Comparison of ENCODE assay signal across 8 cellular contexts in genomic region chr7:97026705-97027426, GRCh38. TPM values are rescaled to one million over a fixed set of nuclear protein-coding genes. Genes with fewer than 3 reads are reported as not detected.
DNase-seq lines count a peak whose midpoint lies in the region; ATAC-seq, FAIRE-seq and TF ChIP-seq lines count a peak whose summit lies in the region.

No MANE protein-coding gene starts in this region.

- H3K9me3 ChIP-seq in BLaER1 (peaks cover 40% of the 10 kb centered on the region), mucosa of descending colon (no peaks in the 10 kb centered on the region), MG63 (no peaks in the 10 kb centered on the region)

- TF ChIP-seq CTCF in brain (conservative IDR thresholded peaks at IDR 0.05), result no peak
- TF ChIP-seq CTCF in mucosa of descending colon (IDR thresholded peaks at IDR 0.05), result no peak

- H3K4me1 ChIP-seq in BLaER1, result 0 out of 2 replicates have a peak, but pooled peaks cover 4% of the 10 kb centered on the region
- peaks cover 3% of the 10 kb centered on the region for H3K4me1 ChIP-seq in mucosa of descending colon (ENCODE audit: low read depth)

- H3K36me3 ChIP-seq in BLaER1 (no peaks in the 10 kb centered on the region), mucosa of descending colon (ENCODE audit: low read depth) (no peaks in the 10 kb centered on the region), MG63 (no peaks in the 10 kb centered on the region)

- peaks cover 68% of the 10 kb centered on the region for H3K27me3 Mint-ChIP-seq in brain

- no peak overlapping the region for H3K9ac ChIP-seq in BLaER1

- H3K4me2 ChIP-seq in BLaER1, result peak overlapping the region; percentile 56; the same call in 1 of the 2 replicates

- DNase-seq in mucosa of descending colon (peak in 1 of 3 donors; percentile 5), GM19239 (ENCODE audit: insufficient read length, low spot score) (no peak), posterior cingulate gyrus (no peak), MG63 (no peak)

- H3K4me3 ChIP-seq in BLaER1 (no peak overlapping the region), mucosa of descending colon (no peak overlapping the region), MG63 (no peak overlapping the region)

- H3K4me3 Mint-ChIP-seq in brain, result peak overlapping the region; percentile 79 to 95 (median 87)

- H4K20me1 ChIP-seq in BLaER1, result peaks cover 28% of the 10 kb centered on the region; the same call in 1 of the 2 replicates

- peaks cover 0 to 18% (median 5%) of the 10 kb centered on the region in 5 experiments for H3K9me3 Mint-ChIP-seq in brain

- H3K27me3 ChIP-seq in BLaER1 (peaks cover 61% of the 10 kb centered on the region), MG63 (peaks cover 8% of the 10 kb centered on the region)

- ATAC-seq in HG03095 (IDR thresholded peaks at IDR 0.05; ENCODE audit: unreplicated experiment), result peak; percentile 12
- peak; percentile 16 for ATAC-seq in mucosa of descending colon
- ATAC-seq in HG03196 (IDR thresholded peaks at IDR 0.05; ENCODE audit: unreplicated experiment), result no peak

- H3K36me3 Mint-ChIP-seq in brain, result peaks cover 17% of the 10 kb centered on the region

- H3K4me1 Mint-ChIP-seq in brain, result peaks cover 56% of the 10 kb centered on the region

- FAIRE-seq in GM19239 (lab: Jason Lieb, UNC), result no peak

- H3K27ac ChIP-seq in BLaER1, result no peak overlapping the region

- peak overlapping the region in 1 of 5 experiments; percentile 18 for H3K27ac Mint-ChIP-seq in brain

- intact Hi-C loops in mucosa of descending colon (cut with DNase I, micrococcal nuclease), result loop anchor here (5.0 to 10.0 kb wide), 4 partner anchors 950 to 1112 kb away; no protein-coding TSS in a partner anchor
- intact Hi-C loops in posterior cingulate gyrus (cut with DNase I), result loop anchor here (1.0 to 5.0 kb wide), 3 partner anchors 952 to 1310 kb away; no protein-coding TSS in a partner anchor

RNA-seq across cellular contexts. Expression of gene DLX5, which starts 2.2 kb away (rescaled TPM):
- 8.8 TPM for polyA plus RNA-seq in brain (ENCODE audit: insufficient read depth, low read depth, low replicate concordance)
- under 1 TPM in 1 of 3 donors, not detected in 2; 0.89 TPM for total RNA-seq in mucosa of descending colon
- total RNA-seq in MG63 (2014; rRNA removed; shearing (Covaris generic); ENCODE audit: low replicate concordance), result not detected in 2 replicates

RNA-seq across cellular contexts. Expression of gene DLX6, which starts 21.5 kb away (rescaled TPM):
- 5.5 TPM for polyA plus RNA-seq in brain (ENCODE audit: insufficient read depth, low read depth, low replicate concordance)
- under 1 TPM in 1 of 3 donors, not detected in 2; 0.32 TPM for total RNA-seq in mucosa of descending colon
- not detected in 2 replicates for total RNA-seq in MG63 (2014; rRNA removed; shearing (Covaris generic); ENCODE audit: low replicate concordance)
